8 cellular contexts compared by ENCODE assay signal in genomic region chr14:21509432-21510143, GRCh38. TPM values are rescaled to one million over a fixed set of nuclear protein-coding genes. Genes with fewer than 3 reads are reported as not detected.
DNase-seq lines count a peak whose midpoint lies in the region; ATAC-seq and TF ChIP-seq lines count a peak whose summit lies in the region.

No MANE protein-coding gene starts in this region.

- no peak for DNase-seq in right atrium auricular region (ENCODE audit: low spot score)
- no peak for DNase-seq in Right ventricle myocardium inferior (ENCODE audit: missing footprints)
- DNase-seq in activated T-helper 2 cell treated with anti-CD3 and anti-CD28 coated beads, Interferon-gamma antibody, Interleukin-2, Interleukin-4, amounts not matched to agents 10 μg/mL and 5 μg/mL and 100 μg/mL, durations not matched to agents 14 hours and 24 hours and 36 hours (ENCODE audit: low spot score), result no peak
- no peak for DNase-seq in kidney epithelial cell (ENCODE audit: low read depth)
- DNase-seq in stimulated activated CD4-positive, alpha-beta T cell treated with anti-CD3 and anti-CD28 coated beads, Interleukin-12 subunit alpha, Interleukin-12 subunit beta, amount 100 ng/mL, for 4 hours, result no peak
- DNase-seq in UCSD-AML1 (lab: John Stamatoyannopoulos, UW; ENCODE audit: unreplicated experiment), result no peak
- no peak for DNase-seq in NCI-H510A treated with DMSO at 0.1 percent for 48 hours (lab: John Stamatoyannopoulos, UW)
- no peak for DNase-seq in activated CD4-positive, CD25-positive, alpha-beta regulatory T cell treated with anti-CD3 and anti-CD28 coated beads, Interleukin-2, amount 50 U/mL, for 72 hours

- H3K36me3 Mint-ChIP-seq in activated T-helper 2 cell treated with anti-CD3 and anti-CD28 coated beads, Interferon-gamma antibody, Interleukin-2, Interleukin-4, amounts not matched to agents 10 μg/mL and 5 μg/mL and 100 μg/mL, durations not matched to agents 14 hours and 24 hours and 36 hours (ENCODE audit: low read depth), result peaks cover 42% of the 10 kb centered on the region

- H3K9me3 ChIP-seq in right atrium auricular region, result no peaks in the 10 kb centered on the region

- H3K4me3 ChIP-seq in right atrium auricular region (peak overlapping the region; percentile 87 to 97), kidney epithelial cell (ENCODE audit: low read depth, low read length) (peak overlapping the region; percentile 57)

- TF ChIP-seq CTCF in right atrium auricular region (IDR thresholded peaks at IDR 0.05) (no peak), kidney epithelial cell (IDR thresholded peaks at IDR 0.05; ENCODE audit: insufficient read depth, low read length, poor library complexity, severe bottlenecking) (no peak)

- peaks cover 0 to 18% of the 10 kb centered on the region in 2 donors for H3K4me1 ChIP-seq in right atrium auricular region

- no peaks in the 10 kb centered on the region for H3K9me3 Mint-ChIP-seq in activated T-helper 2 cell treated with anti-CD3 and anti-CD28 coated beads, Interferon-gamma antibody, Interleukin-2, Interleukin-4, amounts not matched to agents 10 μg/mL and 5 μg/mL and 100 μg/mL, durations not matched to agents 14 hours and 24 hours and 36 hours

- H3K27me3 Mint-ChIP-seq in activated T-helper 2 cell treated with anti-CD3 and anti-CD28 coated beads, Interferon-gamma antibody, Interleukin-2, Interleukin-4, amounts not matched to agents 10 μg/mL and 5 μg/mL and 100 μg/mL, durations not matched to agents 14 hours and 24 hours and 36 hours (ENCODE audit: low read depth), result peaks cover 3% of the 10 kb centered on the region

- H3K27ac ChIP-seq in right atrium auricular region, result no peak overlapping the region

- no peaks in the 10 kb centered on the region for H3K36me3 ChIP-seq in right atrium auricular region
- H3K36me3 ChIP-seq in kidney epithelial cell (ENCODE audit: control insufficient read depth, insufficient read depth, low read length), result no peaks in the 10 kb centered on the region

- H3K27me3 ChIP-seq in right atrium auricular region (no peaks in the 10 kb centered on the region), kidney epithelial cell (ENCODE audit: control insufficient read depth, insufficient read depth, low read length) (no peaks in the 10 kb centered on the region)

- H3K4me1 Mint-ChIP-seq in activated T-helper 2 cell treated with anti-CD3 and anti-CD28 coated beads, Interferon-gamma antibody, Interleukin-2, Interleukin-4, amounts not matched to agents 10 μg/mL and 5 μg/mL and 100 μg/mL, durations not matched to agents 14 hours and 24 hours and 36 hours (ENCODE audit: low read depth), result peaks cover 37% of the 10 kb centered on the region

- peak overlapping the region; percentile 88 for H3K4me3 Mint-ChIP-seq in activated T-helper 2 cell treated with anti-CD3 and anti-CD28 coated beads, Interferon-gamma antibody, Interleukin-2, Interleukin-4, amounts not matched to agents 10 μg/mL and 5 μg/mL and 100 μg/mL, durations not matched to agents 14 hours and 24 hours and 36 hours (ENCODE audit: low read depth)

- intact Hi-C loops in Right ventricle myocardium inferior (cut with DNase I), result loop anchor here (5.0 kb wide), 1 partner anchor 48 kb away; no protein-coding TSS in a partner anchor
- intact Hi-C loops in activated T-helper 2 cell treated with anti-CD3 and anti-CD28 coated beads, Interferon-gamma antibody, Interleukin-2, Interleukin-4, amounts not matched to agents 10 μg/mL and 5 μg/mL and 100 μg/mL, durations not matched to agents 14 hours and 24 hours and 36 hours (cut with micrococcal nuclease), result loop anchor here (10.0 kb wide), 1 partner anchor 245 kb away; the partner anchor contains the start of gene HNRNPC

- H3K27ac Mint-ChIP-seq in activated T-helper 2 cell treated with anti-CD3 and anti-CD28 coated beads, Interferon-gamma antibody, Interleukin-2, Interleukin-4, amounts not matched to agents 10 μg/mL and 5 μg/mL and 100 μg/mL, durations not matched to agents 14 hours and 24 hours and 36 hours, result peak overlapping the region; percentile 97

- no peak for ATAC-seq in Right ventricle myocardium inferior

RNA-seq across cellular contexts. Expression of gene METTL3, which starts 1.6 kb away (rescaled TPM):
- total RNA-seq in right atrium auricular region (10 to 100 TPM; 25.1 to 27.4 TPM), Right ventricle myocardium inferior (24.9 TPM), kidney epithelial cell (37.7 and 40.4 TPM in 2 replicates)
- total RNA-seq in activated T-helper 2 cell treated with anti-CD3 and anti-CD28 coated beads, Interferon-gamma antibody, Interleukin-2, Interleukin-4, amounts not matched to agents 10 μg/mL and 5 μg/mL and 100 μg/mL, durations not matched to agents 14 hours and 24 hours and 36 hours, result 76.7 and 80.5 TPM in 2 replicates

RNA-seq across cellular contexts. Expression of gene SALL2, which starts 16.6 kb away (rescaled TPM):
- total RNA-seq in right atrium auricular region (10 to 100 TPM in 1 of 2 donors, 1 to 10 TPM in 1; 4.9 to 15.7 TPM), Right ventricle myocardium inferior (4.9 TPM), kidney epithelial cell (14.2 and 17.1 TPM in 2 replicates)
- total RNA-seq in activated T-helper 2 cell treated with anti-CD3 and anti-CD28 coated beads, Interferon-gamma antibody, Interleukin-2, Interleukin-4, amounts not matched to agents 10 μg/mL and 5 μg/mL and 100 μg/mL, durations not matched to agents 14 hours and 24 hours and 36 hours, result 2.6 and 2.7 TPM in 2 replicates

RNA-seq across cellular contexts. Expression of gene TOX4, which starts 32.6 kb away (rescaled TPM):
- total RNA-seq in right atrium auricular region, result 10 to 100 TPM; 40.2 to 40.3 TPM
- 86.5 TPM for total RNA-seq in Right ventricle myocardium inferior
- 68.1 and 70.1 TPM in 2 replicates for total RNA-seq in activated T-helper 2 cell treated with anti-CD3 and anti-CD28 coated beads, Interferon-gamma antibody, Interleukin-2, Interleukin-4, amounts not matched to agents 10 μg/mL and 5 μg/mL and 100 μg/mL, durations not matched to agents 14 hours and 24 hours and 36 hours
- 67.4 and 84.5 TPM in 2 replicates for total RNA-seq in kidney epithelial cell

RNA-seq across cellular contexts. Expression of gene RAB2B, which starts 32.8 kb away (rescaled TPM):
- total RNA-seq in right atrium auricular region, result 10 to 100 TPM; 11.8 to 22.2 TPM
- total RNA-seq in Right ventricle myocardium inferior, result 15.1 TPM
- 27.4 and 30.5 TPM in 2 replicates for total RNA-seq in activated T-helper 2 cell treated with anti-CD3 and anti-CD28 coated beads, Interferon-gamma antibody, Interleukin-2, Interleukin-4, amounts not matched to agents 10 μg/mL and 5 μg/mL and 100 μg/mL, durations not matched to agents 14 hours and 24 hours and 36 hours
- 27.5 and 29.5 TPM in 2 replicates for total RNA-seq in kidney epithelial cell

RNA-seq across cellular contexts. Expression of gene CHD8, which starts 53.7 kb away (rescaled TPM):
- 10 to 100 TPM; 31.9 to 39.1 TPM for total RNA-seq in right atrium auricular region
- 27.0 TPM for total RNA-seq in Right ventricle myocardium inferior
- 120 and 124 TPM in 2 replicates for total RNA-seq in activated T-helper 2 cell treated with anti-CD3 and anti-CD28 coated beads, Interferon-gamma antibody, Interleukin-2, Interleukin-4, amounts not matched to agents 10 μg/mL and 5 μg/mL and 100 μg/mL, durations not matched to agents 14 hours and 24 hours and 36 hours
- total RNA-seq in kidney epithelial cell, result 60.6 and 88.7 TPM in 2 replicates
